In the genomic region with DNA sequence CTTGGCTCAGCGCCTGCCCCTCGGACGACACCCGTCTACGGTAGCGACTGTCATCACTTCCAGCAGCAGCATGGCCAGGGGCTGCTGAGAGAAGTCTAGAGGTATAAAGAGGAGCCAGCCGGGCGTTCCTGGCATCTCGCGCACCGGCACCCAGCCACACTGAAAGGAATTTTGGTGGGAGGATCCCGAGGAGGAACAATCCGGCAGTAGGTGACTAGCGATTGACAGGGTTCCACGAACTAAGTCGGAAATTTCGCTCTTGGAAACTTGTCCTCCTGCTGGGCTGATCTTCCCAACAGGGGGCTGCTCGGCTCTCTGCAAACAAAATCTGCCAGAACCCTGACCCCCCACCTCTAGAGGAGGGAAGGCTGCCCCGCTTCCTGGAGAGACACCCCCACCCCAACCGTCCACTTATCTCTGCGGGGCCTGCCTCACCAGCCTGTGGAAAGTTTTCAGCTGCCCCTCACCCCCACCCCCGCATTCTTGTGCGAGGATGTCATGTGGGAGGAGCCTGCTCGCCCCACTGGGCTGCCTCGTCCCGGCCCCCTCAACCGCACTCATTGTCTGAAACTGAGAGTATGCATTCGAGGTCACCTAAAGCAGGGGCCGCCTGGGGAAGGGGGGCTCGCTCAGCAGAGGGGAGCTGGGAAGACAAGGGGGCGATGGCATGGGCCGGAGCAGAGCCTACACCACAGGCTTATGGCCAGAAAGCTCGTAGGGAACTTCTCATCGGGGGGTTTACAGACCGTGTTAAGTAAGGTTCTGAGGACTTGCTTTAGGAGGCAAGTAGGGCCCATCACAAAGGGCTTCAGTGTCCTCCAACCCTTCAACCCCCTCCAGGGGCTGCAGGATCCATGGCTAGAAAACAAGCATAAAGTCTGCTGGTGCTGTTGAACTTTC, we compare ENCODE assay signal across 9 cellular contexts. TPM values are rescaled to one million over a fixed set of nuclear protein-coding genes. Genes with fewer than 3 reads are reported as not detected.
A peak's percentile ranks its signal among the peaks of the same experiment; 100 is the strongest.
DNase-seq lines count a peak whose midpoint lies in the region; ATAC-seq and TF ChIP-seq lines count a peak whose summit lies in the region.
"Had no signal": no experiment of that assay in that cellular context is flagged by ENCODE, and none has a peak within 500 bp of the region (broad histone marks: within the 10 kb centered on the region; RNA-seq: fewer than 3 reads in every experiment).

No MANE protein-coding gene starts in this region.

- no peaks in the 10 kb centered on the region for H3K9me2 ChIP-seq in GM23338 (ENCODE audit: insufficient read depth)

- no peak for TF ChIP-seq CTCF in GM23338 (conservative IDR thresholded peaks at IDR 0.05; ENCODE audit: low read depth in 2 of 2)

- peaks cover 48% of the 10 kb centered on the region for H3K4me1 ChIP-seq in GM23338 (ENCODE audit: insufficient read depth)

- H3K36me3 ChIP-seq in GM23338 (ENCODE audit: insufficient read depth), result peaks cover 14% of the 10 kb centered on the region

- H3K9me3 Mint-ChIP-seq in GM23338, result no peaks in the 10 kb centered on the region
- no peaks in the 10 kb centered on the region for H3K9me3 Mint-ChIP-seq in activated T-helper 1 cell treated with anti-CD3 and anti-CD28 coated beads, Interleukin-12 subunit alpha, Interleukin-12 subunit beta, Interleukin-2, Interleukin-4 antibody, amounts not matched to agents 30 ng/mL and 10 ng/mL and 1 ng/mL, durations not matched to agents 14 hours and 24 hours and 36 hours
- H3K9me3 Mint-ChIP-seq: memory B cell had no signal

- DNase-seq in GM23338 (ENCODE audit: low spot score) (peak; percentile 95), T1000 (lab: John Stamatoyannopoulos, UW) (peak; percentile 75), Right ventricle myocardium inferior (ENCODE audit: missing footprints) (peak; percentile 86), renal cortical epithelial cell (ENCODE audit: low read depth) (peak; percentile 77), DMS 273 treated with DMSO at 0.1 percent for 48 hours (lab: John Stamatoyannopoulos, UW) (no peak)
- DNase-seq in activated T-helper 1 cell treated with anti-CD3 and anti-CD28 coated beads, Interleukin-12 subunit alpha, Interleukin-12 subunit beta, Interleukin-2, Interleukin-4 antibody, amounts not matched to agents 30 ng/mL and 10 ng/mL and 1 ng/mL, durations not matched to agents 14 hours and 24 hours and 36 hours (ENCODE audit: low spot score), result no peak
- DNase-seq in activated effector memory CD4-positive, alpha-beta T cell treated with Interleukin-2 at 50 U/mL for 16 hours, result no peak

- H3K27me3 Mint-ChIP-seq in GM23338 (ENCODE audit: insufficient read depth, low read depth, poor library complexity), result peaks cover 30% of the 10 kb centered on the region
- peaks cover 3% of the 10 kb centered on the region for H3K27me3 Mint-ChIP-seq in activated T-helper 1 cell treated with anti-CD3 and anti-CD28 coated beads, Interleukin-12 subunit alpha, Interleukin-12 subunit beta, Interleukin-2, Interleukin-4 antibody, amounts not matched to agents 30 ng/mL and 10 ng/mL and 1 ng/mL, durations not matched to agents 14 hours and 24 hours and 36 hours (ENCODE audit: insufficient read depth)

- peaks cover 55% of the 10 kb centered on the region for H3K4me1 Mint-ChIP-seq in GM23338
- no peaks in the 10 kb centered on the region for H3K4me1 Mint-ChIP-seq in activated T-helper 1 cell treated with anti-CD3 and anti-CD28 coated beads, Interleukin-12 subunit alpha, Interleukin-12 subunit beta, Interleukin-2, Interleukin-4 antibody, amounts not matched to agents 30 ng/mL and 10 ng/mL and 1 ng/mL, durations not matched to agents 14 hours and 24 hours and 36 hours (ENCODE audit: low read depth)

- peaks cover 20% of the 10 kb centered on the region for H3F3A ChIP-seq in GM23338 (replicated peaks; ENCODE audit: low read depth)

- peaks cover 80% of the 10 kb centered on the region for H3K79me2 ChIP-seq in GM23338 (replicated peaks; ENCODE audit: insufficient read depth)

- peak overlapping the region; percentile 42 for H3K4me3 ChIP-seq in GM23338

- peaks cover 60% of the 10 kb centered on the region for H3K36me3 Mint-ChIP-seq in GM23338 (ENCODE audit: low read depth)
- no peaks in the 10 kb centered on the region for H3K36me3 Mint-ChIP-seq in activated T-helper 1 cell treated with anti-CD3 and anti-CD28 coated beads, Interleukin-12 subunit alpha, Interleukin-12 subunit beta, Interleukin-2, Interleukin-4 antibody, amounts not matched to agents 30 ng/mL and 10 ng/mL and 1 ng/mL, durations not matched to agents 14 hours and 24 hours and 36 hours (ENCODE audit: low read depth)
- H3K36me3 Mint-ChIP-seq: memory B cell had no signal

- peak overlapping the region; percentile 86 for H3K4me2 ChIP-seq in GM23338

- no peak overlapping the region for H2AFZ ChIP-seq in GM23338

- peaks cover 2% of the 10 kb centered on the region for H4K20me1 ChIP-seq in GM23338 (replicated peaks; ENCODE audit: insufficient read depth)

- intact Hi-C loops in Right ventricle myocardium inferior (cut with DNase I), result no loop called here
- intact Hi-C loops in activated T-helper 1 cell treated with anti-CD3 and anti-CD28 coated beads, Interleukin-12 subunit alpha, Interleukin-12 subunit beta, Interleukin-2, Interleukin-4 antibody, amounts not matched to agents 30 ng/mL and 10 ng/mL and 1 ng/mL, durations not matched to agents 14 hours and 24 hours and 36 hours (cut with micrococcal nuclease), result no loop called here

- no peaks in the 10 kb centered on the region for H3K27me3 ChIP-seq in GM23338 (ENCODE audit: insufficient read depth)

- peak overlapping the region; percentile 96 for H3K27ac ChIP-seq in GM23338 (ENCODE audit: low read depth)

- peak overlapping the region; percentile 53 for H3K4me3 Mint-ChIP-seq in GM23338
- no peak overlapping the region for H3K4me3 Mint-ChIP-seq in activated T-helper 1 cell treated with anti-CD3 and anti-CD28 coated beads, Interleukin-12 subunit alpha, Interleukin-12 subunit beta, Interleukin-2, Interleukin-4 antibody, amounts not matched to agents 30 ng/mL and 10 ng/mL and 1 ng/mL, durations not matched to agents 14 hours and 24 hours and 36 hours
- H3K4me3 Mint-ChIP-seq: memory B cell had no signal

- H3K27ac Mint-ChIP-seq in GM23338, result peak overlapping the region; percentile 96
- H3K27ac Mint-ChIP-seq in activated T-helper 1 cell treated with anti-CD3 and anti-CD28 coated beads, Interleukin-12 subunit alpha, Interleukin-12 subunit beta, Interleukin-2, Interleukin-4 antibody, amounts not matched to agents 30 ng/mL and 10 ng/mL and 1 ng/mL, durations not matched to agents 14 hours and 24 hours and 36 hours, result no peak overlapping the region
- H3K27ac Mint-ChIP-seq: memory B cell had no signal

- ATAC-seq in GM23338 (peak; percentile 77), Right ventricle myocardium inferior (peak; percentile 78), GM21528 (IDR thresholded peaks at IDR 0.05; ENCODE audit: low FRiP score, unreplicated experiment) (no peak)

TF ChIP-seq in GM23338, 12 proteins besides CTCF, POLR2A, EP300 and RAD21:
- TF ChIP-seq NANOG (IDR thresholded peaks at IDR 0.05; ENCODE audit: borderline replicate concordance) (no peak), POLR2AphosphoS5 (IDR thresholded peaks at IDR 0.05; ENCODE audit: low read depth) (no peak; the same call in 1 of the 2 replicates), ZNF331 (CRISPR knock-in tag; IDR thresholded peaks at IDR 0.05; ENCODE audit: low read depth) (no peak), STAT1 (IDR thresholded peaks at IDR 0.05; ENCODE audit: unreplicated experiment) (no peak), EZH2phosphoT487 (IDR thresholded peaks at IDR 0.05; ENCODE audit: unreplicated experiment) (no peak)
- TF ChIP-seq, protein P1, sequence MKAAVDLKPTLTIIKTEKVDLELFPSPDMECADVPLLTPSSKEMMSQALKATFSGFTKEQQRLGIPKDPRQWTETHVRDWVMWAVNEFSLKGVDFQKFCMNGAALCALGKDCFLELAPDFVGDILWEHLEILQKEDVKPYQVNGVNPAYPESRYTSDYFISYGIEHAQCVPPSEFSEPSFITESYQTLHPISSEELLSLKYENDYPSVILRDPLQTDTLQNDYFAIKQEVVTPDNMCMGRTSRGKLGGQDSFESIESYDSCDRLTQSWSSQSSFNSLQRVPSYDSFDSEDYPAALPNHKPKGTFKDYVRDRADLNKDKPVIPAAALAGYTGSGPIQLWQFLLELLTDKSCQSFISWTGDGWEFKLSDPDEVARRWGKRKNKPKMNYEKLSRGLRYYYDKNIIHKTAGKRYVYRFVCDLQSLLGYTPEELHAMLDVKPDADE (IDR thresholded peaks at IDR 0.05), result no peak

RNA-seq across cellular contexts. Expression of a gene that starts 9.6 kb away (rescaled TPM):
- total RNA-seq in GM23338 (2014; rRNA removed; shearing (Covaris generic)), result 35.0 and 51.2 TPM in 2 replicates
- 7.5 and 8.5 TPM in 2 replicates for polyA plus RNA-seq in GM23338 (2016; fragmentation: Nextera tagmentation; extraction: Ambion mirVana)
- total RNA-seq in Right ventricle myocardium inferior (7.3 TPM), renal cortical epithelial cell (104 and 146 TPM in 2 replicates)
- not detected in 2 replicates for total RNA-seq in activated T-helper 1 cell treated with anti-CD3 and anti-CD28 coated beads, Interleukin-12 subunit alpha, Interleukin-12 subunit beta, Interleukin-2, Interleukin-4 antibody, amounts not matched to agents 30 ng/mL and 10 ng/mL and 1 ng/mL, durations not matched to agents 14 hours and 24 hours and 36 hours

Comparison
In these comparisons a context has a peak if more than half of its experiments do, and no peak if none do; other contexts are left out.
1. DNase-seq: peak in GM23338 (single experiment), T1000 (single experiment), Right ventricle myocardium inferior (single experiment) and renal cortical epithelial cell (single experiment); none in activated T-helper 1 cell treated with anti-CD3 and anti-CD28 coated beads, Interleukin-12 subunit alpha, Interleukin-12 subunit beta, Interleukin-2, Interleukin-4 antibody, amounts not matched to agents 30 ng/mL and 10 ng/mL and 1 ng/mL, durations not matched to agents 14 hours and 24 hours and 36 hours (single experiment), DMS 273 treated with DMSO at 0.1 percent for 48 hours (single experiment) and activated effector memory CD4-positive, alpha-beta T cell treated with Interleukin-2 at 50 U/mL for 16 hours (single experiment).